4 cellular contexts compared by ENCODE assay signal in genomic region chr17:20444173-20444572, GRCh38. TPM values are rescaled to one million over a fixed set of nuclear protein-coding genes. Genes with fewer than 3 reads are reported as not detected.
"Had no signal": no experiment of that assay in that cellular context is flagged by ENCODE, and none has a peak within 500 bp of the region (broad histone marks: within the 10 kb centered on the region; RNA-seq: fewer than 3 reads in every experiment).

No MANE protein-coding gene starts in this region.

RNA-seq across cellular contexts. Expression of gene LGALS9B, which starts 23.2 kb away (rescaled TPM):
- total RNA-seq: IMR-90, Right ventricle myocardium inferior, RPMI7951, SJCRH30 had no signal
- polyA plus RNA-seq: IMR-90 had no signal
